ENCODE assay signal across 8 cellular contexts in the genomic region with DNA sequence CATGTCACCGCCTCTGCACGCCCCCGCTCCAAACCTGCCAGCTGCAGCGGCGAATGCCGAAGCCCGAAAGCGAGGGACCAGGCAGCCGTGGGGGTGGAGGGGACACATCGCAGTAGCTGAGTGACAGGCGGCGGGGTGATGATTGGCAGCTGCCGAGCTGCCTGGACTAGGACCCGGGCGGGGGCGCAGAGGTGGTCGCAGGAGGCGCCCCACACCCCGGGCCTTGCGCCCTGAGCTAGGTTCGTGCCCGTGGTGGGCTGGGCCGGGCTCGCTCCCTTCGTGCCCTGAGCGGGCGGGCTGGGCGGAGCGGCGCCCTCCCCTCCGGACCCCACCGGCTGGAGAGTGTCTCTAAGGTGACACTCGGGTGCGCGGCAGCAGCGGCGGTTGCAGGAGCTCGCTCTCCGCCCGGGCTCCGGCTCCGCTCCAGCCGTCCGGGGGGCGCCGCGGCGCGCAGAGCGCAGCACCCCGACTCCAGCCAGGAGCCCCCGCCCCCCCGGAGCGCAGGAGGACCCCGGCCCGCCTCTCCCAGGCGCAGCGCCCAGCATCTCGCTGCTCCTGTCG. TPM values are rescaled to one million over a fixed set of nuclear protein-coding genes. Genes with fewer than 3 reads are reported as not detected.
DNase-seq lines count a peak whose midpoint lies in the region; ATAC-seq and TF ChIP-seq lines count a peak whose summit lies in the region.

No MANE protein-coding gene starts in this region.

- H2AK5ac ChIP-seq in IMR-90 (ENCODE audit: low read depth, low read length) = no peak overlapping the region

- H3K14ac ChIP-seq in IMR-90 (replicated peaks; ENCODE audit: low read depth, low read length) = no peak overlapping the region

- H3K36me3 ChIP-seq in IMR-90 (ENCODE audit: control insufficient read depth, insufficient read depth, low read length) (no peaks in the 10 kb centered on the region), OCI-LY7 (ENCODE audit: insufficient read depth, low read length) (no peaks in the 10 kb centered on the region)

- ATAC-seq in IMR-90 (ENCODE audit: low read depth) (peak; percentile 41), GM19035 (IDR thresholded peaks at IDR 0.05; ENCODE audit: unreplicated experiment) (no peak), GM21367 (IDR thresholded peaks at IDR 0.05; ENCODE audit: unreplicated experiment) (no peak)

- POLR2A ChIA-PET in IMR-90 (lab: Charles Lee; ENCODE audit: unreplicated experiment) (no interaction called here), OCI-LY7 (lab: Charles Lee) (interaction anchor here (0.6 kb wide), 1 partner anchor 11 kb away, joined by 3 read pairs; no protein-coding TSS in a partner anchor)

- no peaks in the 10 kb centered on the region for H3K4me1 ChIP-seq in IMR-90 (ENCODE audit: control insufficient read depth, insufficient read depth, low read length)
- H3K4me1 ChIP-seq in OCI-LY7 (ENCODE audit: insufficient read depth, low read length, poor library complexity, severe bottlenecking) = peaks cover 3% of the 10 kb centered on the region

- H3K18ac ChIP-seq in IMR-90 (ENCODE audit: low read depth, low read length) = no peak overlapping the region

- H2BK120ac ChIP-seq in IMR-90 (ENCODE audit: low read depth, low read length) = no peak overlapping the region

- H2BK15ac ChIP-seq in IMR-90 (ENCODE audit: low read depth, low read length) = no peak overlapping the region

- H3K4me3 ChIP-seq in IMR-90 (ENCODE audit: insufficient read depth, low read depth, low read length) = peak overlapping the region; percentile 19
- H3K4me3 ChIP-seq in skeletal muscle cell (ENCODE audit: low read depth, low read length) = peak overlapping the region; percentile 38
- no peak overlapping the region for H3K4me3 ChIP-seq in OCI-LY7 (ENCODE audit: low read depth, low read length, poor library complexity, severe bottlenecking)

- no peak overlapping the region for H2AK9ac ChIP-seq in IMR-90 (replicated peaks; ENCODE audit: low read depth, low read length, poor library complexity)

- TF ChIP-seq POLR2A in IMR-90 (IDR thresholded peaks at IDR 0.05; ENCODE audit: low read depth, low read length) = no peak

- intact Hi-C loops in IMR-90 (cut with micrococcal nuclease) = no loop called here
- intact Hi-C loops in head of caudate nucleus (cut with DNase I) = no loop called here
- intact Hi-C loops in OCI-LY7 (cut with micrococcal nuclease; ENCODE audit: unreplicated experiment) = no loop called here

- H3K23ac ChIP-seq in IMR-90 (ENCODE audit: low read depth, low read length) = no peak overlapping the region

- TF ChIP-seq RAD21 in IMR-90 (IDR thresholded peaks at IDR 0.05; ENCODE audit: low read length) = no peak

- H4K20me1 ChIP-seq in IMR-90 (ENCODE audit: insufficient read depth, low read length) (no peaks in the 10 kb centered on the region), OCI-LY7 (ENCODE audit: insufficient read depth, low read length) (no peaks in the 10 kb centered on the region)

- BruUV-seq in IMR-90 (replicated peaks; lab: Mats Ljungman, UMichigan) (no TSS peak), OCI-LY7 (replicated peaks; lab: Mats Ljungman, UMichigan) (no TSS peak)

- no peak overlapping the region for H4K5ac ChIP-seq in IMR-90 (ENCODE audit: low read depth, low read length)

- H3K27ac ChIP-seq in IMR-90 (ENCODE audit: insufficient read depth, low read length) (no peak overlapping the region), OCI-LY7 (ENCODE audit: low read depth, low read length, poor library complexity, severe bottlenecking) (no peak overlapping the region)

- no peak overlapping the region for H4K91ac ChIP-seq in IMR-90 (ENCODE audit: insufficient read depth, low read depth, low read length)

- no peaks in the 10 kb centered on the region for H3K9me2 ChIP-seq in OCI-LY7 (ENCODE audit: insufficient read depth, low read length)

- H3K4ac ChIP-seq in IMR-90 (ENCODE audit: low read depth, low read length) = no peak overlapping the region

- H2BK20ac ChIP-seq in IMR-90 (ENCODE audit: low read depth, low read length) = no peak overlapping the region

- CTCF ChIA-PET in IMR-90 (lab: Yijun Ruan, JAX) = interaction anchor here (0.6 kb wide), 1 partner anchor 65 kb away, joined by 3 read pairs; no protein-coding TSS in a partner anchor
- CTCF ChIA-PET in OCI-LY7 (lab: Charles Lee; ENCODE audit: unreplicated experiment) = no interaction called here

- no peak overlapping the region for H3K56ac ChIP-seq in IMR-90 (ENCODE audit: extremely low read depth, insufficient read depth, low read length)

- DNase-seq in IMR-90 = no peak
- peak; percentile 39 for DNase-seq in activated T-cell treated with anti-CD3 and anti-CD28 coated beads for 1 hour (ENCODE audit: low read depth)
- peak in 24 of 42 donors; percentile 38 to 82 (median 60) for DNase-seq in head of caudate nucleus
- DNase-seq in skeletal muscle cell (ENCODE audit: low read depth) = no peak
- DNase-seq in OCI-LY7 (ENCODE audit: low spot score) = no peak
- DNase-seq in NCI-H2196 treated with DMSO at 0.1 percent for 48 hours (lab: John Stamatoyannopoulos, UW; ENCODE audit: unreplicated experiment) = no peak

- TF ChIP-seq CTCF in IMR-90 (conservative IDR thresholded peaks at IDR 0.05; ENCODE audit: low read depth, low read length) = no peak
- TF ChIP-seq CTCF in OCI-LY7 (conservative IDR thresholded peaks at IDR 0.05; ENCODE audit: low read length) = no peak

- H2BK5ac ChIP-seq in IMR-90 (ENCODE audit: low read depth, low read length, poor library complexity, severe bottlenecking) = no peak overlapping the region

- H3K79me1 ChIP-seq in IMR-90 (ENCODE audit: low read depth in 1 of 2, low read length in 2 of 2) = no peaks in the 10 kb centered on the region

- H4K8ac ChIP-seq in IMR-90 (ENCODE audit: low read depth in 2 of 2, low read length in 2 of 2) = no peak overlapping the region

- peak overlapping the region; percentile 43; the same call in 1 of the 2 replicates for H3K4me2 ChIP-seq in IMR-90 (ENCODE audit: low read depth, low read length)
- H3K4me2 ChIP-seq in OCI-LY7 (ENCODE audit: low read length) = no peak overlapping the region

- 2% methylated on average over 26 of the region's 60 CpGs; no CpG with 5 or more reads in 1 of the 2 experiments for WGBS in IMR-90 (ENCODE audit: extremely low coverage in 2 of 2, insufficient read length in 1 of 2), 2 experiments

- no peaks in the 10 kb centered on the region for H3K9me3 ChIP-seq in IMR-90 (ENCODE audit: control insufficient read depth, insufficient read depth, low read length)
- no peaks in the 10 kb centered on the region for H3K9me3 ChIP-seq in OCI-LY7 (ENCODE audit: low read length)

- peaks cover 51% of the 10 kb centered on the region for H3K27me3 ChIP-seq in IMR-90 (ENCODE audit: control insufficient read depth, insufficient read depth, low read length)

- peaks cover 2% of the 10 kb centered on the region; the same call in 1 of the 2 replicates for H3K9me1 ChIP-seq in IMR-90 (ENCODE audit: insufficient read depth, low read length)

- in situ Hi-C loops in IMR-90 (cut with MboI; ENCODE audit: low sequenced_read_pairs) = no loop called here

- no peak overlapping the region for H3K9ac ChIP-seq in IMR-90 (ENCODE audit: low read depth, low read length)

- peak overlapping the region; percentile 75 for H2AFZ ChIP-seq in IMR-90 (replicated peaks; ENCODE audit: low read length, poor library complexity)
- H2AFZ ChIP-seq in OCI-LY7 (ENCODE audit: low read length) = no peak overlapping the region

- dilution Hi-C loops in IMR-90 (cut with HindIII; ENCODE audit: low sequenced_read_pairs, unreplicated experiment) = no loop called here

- no peaks in the 10 kb centered on the region for H3K79me2 ChIP-seq in OCI-LY7 (ENCODE audit: insufficient read depth, low read depth, low read length)

TF ChIP-seq in IMR-90, 13 proteins besides CTCF, POLR2A, EP300 and RAD21 (continues in another document):
- TF ChIP-seq CEBPB (IDR thresholded peaks at IDR 0.05; ENCODE audit: low read depth, low read length) = no peak
- TF ChIP-seq BHLHE40 (IDR thresholded peaks at IDR 0.05; ENCODE audit: low read depth, low read length) = no peak
- TF ChIP-seq, protein P1, sequence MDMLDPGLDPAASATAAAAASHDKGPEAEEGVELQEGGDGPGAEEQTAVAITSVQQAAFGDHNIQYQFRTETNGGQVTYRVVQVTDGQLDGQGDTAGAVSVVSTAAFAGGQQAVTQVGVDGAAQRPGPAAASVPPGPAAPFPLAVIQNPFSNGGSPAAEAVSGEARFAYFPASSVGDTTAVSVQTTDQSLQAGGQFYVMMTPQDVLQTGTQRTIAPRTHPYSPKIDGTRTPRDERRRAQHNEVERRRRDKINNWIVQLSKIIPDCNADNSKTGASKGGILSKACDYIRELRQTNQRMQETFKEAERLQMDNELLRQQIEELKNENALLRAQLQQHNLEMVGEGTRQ (IDR thresholded peaks at IDR 0.05; ENCODE audit: low read depth, low read length) = no peak
- TF ChIP-seq MAFK (IDR thresholded peaks at IDR 0.05; ENCODE audit: low read depth, low read length) = no peak
- TF ChIP-seq CHD1 (IDR thresholded peaks at IDR 0.05; ENCODE audit: low read depth, low read length) = no peak
- no peak for TF ChIP-seq MAZ (IDR thresholded peaks at IDR 0.05; ENCODE audit: borderline replicate concordance, low read depth, low read length)
- no peak for TF ChIP-seq MXI1 (IDR thresholded peaks at IDR 0.05; ENCODE audit: borderline replicate concordance, low read depth, low read length)

RNA-seq across cellular contexts. Expression of gene DGKZ, which starts 14.6 kb away (rescaled TPM):
- total RNA-seq in IMR-90 (2012; rRNA removed) = 43.0 and 46.8 TPM in 2 replicates
- polyA plus RNA-seq in IMR-90 (2012; rRNA removed) = 62.0 and 68.0 TPM in 2 replicates
- 52.8 and 75.7 TPM in 2 replicates for polyA plus RNA-seq in IMR-90 (2012; cell fraction: cytosol; rRNA removed)
- polyA plus RNA-seq in IMR-90 (2012; cell fraction: nucleus; rRNA removed; ENCODE audit: low replicate concordance) = 126 and 364 TPM in 2 replicates
- total RNA-seq in OCI-LY7 (2014; rRNA removed; shearing (Covaris generic)) = 110 and 134 TPM in 2 replicates
- total RNA-seq in OCI-LY7 (2022) = 141 and 163 TPM in 2 replicates

RNA-seq across cellular contexts. Expression of gene MDK, which starts 48.8 kb away (rescaled TPM):
- total RNA-seq in IMR-90 (2012; rRNA removed) (23.1 and 25.8 TPM in 2 replicates), OCI-LY7 (2022) (5.4 and 6.2 TPM in 2 replicates)
- polyA plus RNA-seq in IMR-90 (2012; rRNA removed) = 377 and 389 TPM in 2 replicates
- polyA plus RNA-seq in IMR-90 (2012; cell fraction: cytosol; rRNA removed) = 720 and 780 TPM in 2 replicates
- polyA plus RNA-seq in IMR-90 (2012; cell fraction: nucleus; rRNA removed; ENCODE audit: low replicate concordance) = 135 and 153 TPM in 2 replicates
- total RNA-seq in OCI-LY7 (2014; rRNA removed; shearing (Covaris generic)) = 4.1 and 5.1 TPM in 2 replicates

RNA-seq across cellular contexts. Expression of gene CREB3L1, which starts 55.2 kb away (rescaled TPM):
- total RNA-seq in IMR-90 (2012; rRNA removed) (8.1 and 10.0 TPM in 2 replicates), OCI-LY7 (2022) (0.15 and 0.17 TPM in 2 replicates)
- polyA plus RNA-seq in IMR-90 (2012; rRNA removed) = 76.9 and 82.3 TPM in 2 replicates
- 85.0 and 112 TPM in 2 replicates for polyA plus RNA-seq in IMR-90 (2012; cell fraction: cytosol; rRNA removed)
- 50.1 and 52.2 TPM in 2 replicates for polyA plus RNA-seq in IMR-90 (2012; cell fraction: nucleus; rRNA removed; ENCODE audit: low replicate concordance)
- not detected in 2 replicates for total RNA-seq in OCI-LY7 (2014; rRNA removed; shearing (Covaris generic))

RNA-seq across cellular contexts. Expression of gene CHRM4, which starts 58.9 kb away (rescaled TPM):
- total RNA-seq in IMR-90 (2012; rRNA removed) (0.18 and 0.28 TPM in 2 replicates), OCI-LY7 (2022) (0.24 TPM in 1 of 2 replicates, not detected in the other)
- polyA plus RNA-seq in IMR-90 (2012; rRNA removed) = 0.09 and 0.19 TPM in 2 replicates
- 0.16 and 0.19 TPM in 2 replicates for polyA plus RNA-seq in IMR-90 (2012; cell fraction: cytosol; rRNA removed)
- 0.49 and 1.0 TPM in 2 replicates for polyA plus RNA-seq in IMR-90 (2012; cell fraction: nucleus; rRNA removed; ENCODE audit: low replicate concordance)
- 0.09 TPM in 1 of 2 replicates, not detected in the other for total RNA-seq in OCI-LY7 (2014; rRNA removed; shearing (Covaris generic))

Comparison
In these comparisons a context has a peak if more than half of its experiments do, and no peak if none do; other contexts are left out.
1. DNase-seq: peak in activated T-cell treated with anti-CD3 and anti-CD28 coated beads for 1 hour (single experiment) and head of caudate nucleus (24 of 42); none in IMR-90 (single experiment), skeletal muscle cell (single experiment), OCI-LY7 (single experiment) and NCI-H2196 treated with DMSO at 0.1 percent for 48 hours (single experiment).